16 cellular contexts compared by ENCODE assay signal in genomic region chr1:61220531-61220930, GRCh38.
A peak's percentile ranks its signal among the peaks of the same experiment; 100 is the strongest.
DNase-seq lines count a peak whose midpoint lies in the region; ATAC-seq and TF ChIP-seq lines count a peak whose summit lies in the region.
"Had no signal": no experiment of that assay in that cellular context is flagged by ENCODE, and none has a peak within 500 bp of the region (broad histone marks: within the 10 kb centered on the region; RNA-seq: fewer than 3 reads in every experiment).

No MANE protein-coding gene starts in this region.

- H3K4me3 ChIP-seq in AG10803 (ENCODE audit: low read length) (no peak overlapping the region), fibroblast of mammary gland (ENCODE audit: control insufficient read depth, low read depth, low read length) (no peak overlapping the region)
- H3K4me3 ChIP-seq: A549, HAP-1 had no signal

- TF ChIP-seq CTCF in AG10803 (conservative IDR thresholded peaks at IDR 0.05; ENCODE audit: low read length) (no peak), fibroblast of mammary gland (conservative IDR thresholded peaks at IDR 0.05; ENCODE audit: control insufficient read depth, insufficient read depth, low read depth, low read length) (no peak)

- ATAC-seq in HG02763 (IDR thresholded peaks at IDR 0.05; ENCODE audit: unreplicated experiment) = no peak
- ATAC-seq: A549 had no signal

- DNase-seq in AG10803 (ENCODE audit: low read depth) (peak; percentile 27), HCEC 1CT (peak; percentile 11), NCI-H69 (lab: John Stamatoyannopoulos, UW) (peak; percentile 76), fibroblast of mammary gland (ENCODE audit: low read depth) (peak; percentile 31), SHP77 treated with DMSO at 0.1 percent for 48 hours (lab: John Stamatoyannopoulos, UW) (no peak), NOMO-1 treated with DMSO at 0.1 percent for 48 hours (lab: John Stamatoyannopoulos, UW; ENCODE audit: unreplicated experiment) (no peak)
- DNase-seq in activated CD4-positive, alpha-beta T cell treated with anti-CD3 and anti-CD28 coated beads for 48 hours = no peak
- DNase-seq: C1 segment of cervical spinal cord, NCI-H1417 treated with DMSO at 0.1 percent for 48 hours, NCI-H2107, NCI-H2227 treated with DMSO at 0.1 percent for 48 hours, NCI-H524 treated with DMSO at 0.1 percent for 48 hours, SIG-M5 had no signal

Comparison
In these comparisons a context has a peak if more than half of its experiments do, and no peak if none do; other contexts are left out.
1. DNase-seq: peak in AG10803 (single experiment), HCEC 1CT (single experiment), NCI-H69 (single experiment) and fibroblast of mammary gland (single experiment); none in SHP77 treated with DMSO at 0.1 percent for 48 hours (single experiment), NOMO-1 treated with DMSO at 0.1 percent for 48 hours (single experiment) and activated CD4-positive, alpha-beta T cell treated with anti-CD3 and anti-CD28 coated beads for 48 hours (single experiment).